In the genomic region with DNA sequence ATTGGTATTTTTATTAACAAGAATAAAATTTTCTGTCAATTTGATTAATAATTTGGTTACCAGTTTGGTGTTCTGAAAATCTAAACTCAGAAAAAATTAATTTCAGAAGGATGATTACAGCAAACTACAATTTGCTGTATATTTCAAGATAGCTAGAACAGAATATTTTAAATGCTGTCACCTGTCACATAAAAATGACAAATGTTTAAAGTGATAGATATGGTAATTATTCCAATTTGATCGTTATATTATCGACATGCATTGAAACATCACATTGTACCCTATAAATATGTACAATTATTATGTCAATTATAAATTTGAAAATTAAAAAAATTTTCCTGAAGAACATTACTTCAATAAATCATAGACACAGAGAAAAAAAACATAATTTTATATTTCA, we compare ENCODE assay signal across 11 cellular contexts. TPM values are rescaled to one million over a fixed set of nuclear protein-coding genes. Genes with fewer than 3 reads are reported as not detected.
"Had no signal": no experiment of that assay in that cellular context is flagged by ENCODE, and none has a peak within 500 bp of the region (broad histone marks: within the 10 kb centered on the region; RNA-seq: fewer than 3 reads in every experiment).

No MANE protein-coding gene starts in this region.

- H3K4me3 ChIP-seq: GM23248, HAP-1, K562 had no signal

- H3K9ac ChIP-seq: GM23248 had no signal

- H3K9me3 ChIP-seq: HAP-1 had no signal

- FAIRE-seq: HepG2, K562 had no signal

- H3K27ac ChIP-seq: GM23248, HL-60 had no signal

- DNase-seq: GM23248, GOT3, H7, IMR-90, KG1 had no signal

- H3K36me3 ChIP-seq: HAP-1 had no signal

- ATAC-seq: HCT116, HepG2, K562 had no signal

- H2AFZ ChIP-seq: GM23248 had no signal

RNA-seq across cellular contexts. Expression of a gene that starts 56.9 kb away (rescaled TPM):
- total RNA-seq: GM23248, HepG2, HT1080, K562 had no signal
- polyA plus RNA-seq: GM23248, HepG2 had no signal
